In genomic region chr18:23636463-23636862, GRCh38 we compare ENCODE assay signal across 5 cellular contexts. TPM values are rescaled to one million over a fixed set of nuclear protein-coding genes. Genes with fewer than 3 reads are reported as not detected.
"Had no signal": no experiment of that assay in that cellular context is flagged by ENCODE, and none has a peak within 500 bp of the region (broad histone marks: within the 10 kb centered on the region; RNA-seq: fewer than 3 reads in every experiment).

No MANE protein-coding gene starts in this region.

RNA-seq across cellular contexts. Expression of gene ANKRD29, which starts 26.2 kb away (rescaled TPM):
- total RNA-seq: activated B cell treated with CpG ODN at 0.5 μM for 24 hours; activated CD4-positive, alpha-beta T cell treated with anti-CD3 and anti-CD28 coated beads, Interleukin-2, amount 10 ng/mL, durations not matched to agents 24 days and 14 days; activated CD8-positive, alpha-beta memory T cell treated with anti-CD3 and anti-CD28 coated beads, Interleukin-2, amount 10 ng/mL, durations not matched to agents 7 days and 5 days; activated T-helper 1 cell treated with anti-CD3 and anti-CD28 coated beads, Interleukin-12 subunit alpha, Interleukin-12 subunit beta, Interleukin-2, Interleukin-4 antibody, amounts not matched to agents 30 ng/mL and 10 ng/mL and 1 ng/mL, durations not matched to agents 14 hours and 24 hours and 36 hours had no signal

RNA-seq across cellular contexts. Expression of gene LAMA3, which starts 52.8 kb away (rescaled TPM):
- total RNA-seq: activated B cell treated with CpG ODN at 0.5 μM for 24 hours; activated CD4-positive, alpha-beta T cell treated with anti-CD3 and anti-CD28 coated beads, Interleukin-2, amount 10 ng/mL, durations not matched to agents 24 days and 14 days; activated T-helper 1 cell treated with anti-CD3 and anti-CD28 coated beads, Interleukin-12 subunit alpha, Interleukin-12 subunit beta, Interleukin-2, Interleukin-4 antibody, amounts not matched to agents 30 ng/mL and 10 ng/mL and 1 ng/mL, durations not matched to agents 14 hours and 24 hours and 36 hours had no signal
- polyA plus RNA-seq: cardiac muscle cell had no signal
